24 cellular contexts compared by ENCODE assay signal in the genomic region with DNA sequence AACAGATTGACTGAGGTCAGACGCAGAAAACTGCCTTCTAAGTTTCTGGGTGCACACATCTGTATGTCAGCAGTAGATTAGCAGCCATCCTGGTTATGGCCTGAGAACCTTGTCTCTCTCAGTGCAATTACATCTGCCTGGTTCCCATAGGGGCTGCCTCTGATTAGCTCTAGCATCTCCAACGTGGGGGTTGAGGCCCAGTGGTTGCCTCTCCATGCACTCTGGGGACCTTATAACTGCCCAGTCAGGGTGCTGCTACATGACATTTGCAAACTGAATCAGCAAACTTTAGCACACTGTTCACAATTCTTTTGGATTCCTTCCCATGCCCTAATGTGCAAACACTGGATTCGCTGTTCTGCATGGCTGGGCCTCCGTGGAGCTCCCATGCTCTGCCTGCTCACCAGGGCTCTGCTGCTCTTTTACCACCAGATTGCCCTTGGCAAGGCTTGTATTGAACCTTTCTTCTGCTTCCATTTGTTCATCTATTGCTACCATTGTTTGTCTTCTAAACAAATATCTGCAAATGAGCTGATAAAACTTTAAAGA. TPM values are rescaled to one million over a fixed set of nuclear protein-coding genes. Genes with fewer than 3 reads are reported as not detected.
DNase-seq lines count a peak whose midpoint lies in the region; ATAC-seq lines count a peak whose summit lies in the region.
"Had no signal": no experiment of that assay in that cellular context is flagged by ENCODE, and none has a peak within 500 bp of the region (broad histone marks: within the 10 kb centered on the region; RNA-seq: fewer than 3 reads in every experiment).

No MANE protein-coding gene starts in this region.

- H3K27ac ChIP-seq in SK-N-MC (peak overlapping the region; percentile 49), layer of hippocampus (ENCODE audit: low read depth, low read length) (peak overlapping the region; percentile 60)
- no peak overlapping the region for H3K27ac ChIP-seq in effector memory CD4-positive, alpha-beta T cell (ENCODE audit: insufficient read depth, low read length, poor library complexity, severe bottlenecking)
- H3K27ac ChIP-seq: colonic mucosa, HL-60, left lung, sigmoid colon, transverse colon had no signal

- H3K4me1 ChIP-seq in effector memory CD4-positive, alpha-beta T cell (ENCODE audit: control insufficient read depth, insufficient read depth, low read length, poor library complexity, severe bottlenecking): no peaks in the 10 kb centered on the region
- H3K4me1 ChIP-seq: colonic mucosa, HAP-1, left lung, sigmoid colon, transverse colon had no signal

- DNase-seq in SK-N-MC (ENCODE audit: low read depth, low spot score) (no peak), epidermal melanocyte (ENCODE audit: insufficient read length, low spot score) (peak; percentile 28), renal cortical epithelial cell (ENCODE audit: low read depth) (peak; percentile 76), AML-193 (lab: John Stamatoyannopoulos, UW) (no peak), NCI-H345 treated with DMSO at 0.1 percent for 48 hours (lab: John Stamatoyannopoulos, UW; ENCODE audit: unreplicated experiment) (no peak)
- DNase-seq in effector memory CD4-positive, alpha-beta T cell: no peak
- DNase-seq: activated CD4-positive, alpha-beta memory T cell treated with anti-CD3 and anti-CD28 coated beads, Interleukin-2, amount 10 ng/mL, durations not matched to agents 7 days and 5 days; activated CD4-positive, CD25-positive, alpha-beta regulatory T cell; activated effector memory CD4-positive, alpha-beta T cell treated with Interleukin-2 at 50 U/mL for 16 hours; activated naive CD8-positive, alpha-beta T cell treated with anti-CD3 and anti-CD28 coated beads, Interleukin-2, amount 10 ng/mL, durations not matched to agents 7 days and 5 days; colonic mucosa; endodermal cell; left lung; natural killer cell; NCI-H1092; NCI-H187 treated with DMSO at 0.1 percent for 48 hours; sigmoid colon; stimulated activated CD4-positive, alpha-beta T cell treated with anti-CD3 and anti-CD28 coated beads, Interleukin-15, amount 100 ng/mL, for 24 hours; stimulated activated naive CD8-positive, alpha-beta T cell treated with anti-CD3 and anti-CD28 coated beads, Interleukin-15, Interleukin-2, amounts not matched to agents 100 U/mL and 50 U/mL, for 24 hours; transverse colon had no signal

- H3K4me3 ChIP-seq in SK-N-MC: no peak overlapping the region
- no peak overlapping the region for H3K4me3 ChIP-seq in effector memory CD4-positive, alpha-beta T cell (ENCODE audit: insufficient read depth, low read depth, low read length, poor library complexity, severe bottlenecking)
- H3K4me3 ChIP-seq: colonic mucosa, HAP-1, left lung, sigmoid colon, transverse colon had no signal

- H3K9ac ChIP-seq in SK-N-MC (ENCODE audit: insufficient read length): no peak overlapping the region

- H3K36me3 ChIP-seq in SK-N-MC (ENCODE audit: insufficient read depth, low read length): peaks cover 40% of the 10 kb centered on the region
- H3K36me3 ChIP-seq in effector memory CD4-positive, alpha-beta T cell (ENCODE audit: control insufficient read depth, insufficient read depth, low read length): no peaks in the 10 kb centered on the region
- H3K36me3 ChIP-seq: colonic mucosa, HAP-1, sigmoid colon, transverse colon had no signal

- no peaks in the 10 kb centered on the region for H3K9me3 ChIP-seq in SK-N-MC (ENCODE audit: low read depth, low read length)
- no peaks in the 10 kb centered on the region for H3K9me3 ChIP-seq in effector memory CD4-positive, alpha-beta T cell (ENCODE audit: control insufficient read depth, low read length)
- H3K9me3 ChIP-seq: colonic mucosa, HAP-1, left lung, sigmoid colon, transverse colon had no signal

- no peaks in the 10 kb centered on the region for H3K27me3 ChIP-seq in layer of hippocampus (ENCODE audit: control insufficient read depth, insufficient read depth, low read length)
- H3K27me3 ChIP-seq in effector memory CD4-positive, alpha-beta T cell (replicated peaks; ENCODE audit: control insufficient read depth, insufficient read depth, low read length, poor library complexity, severe bottlenecking): no peaks in the 10 kb centered on the region
- H3K27me3 ChIP-seq: colonic mucosa, left lung, sigmoid colon, transverse colon had no signal

- no peak for ATAC-seq in GM21717 (IDR thresholded peaks at IDR 0.05; ENCODE audit: unreplicated experiment)
- ATAC-seq: left lung; natural killer cell; stimulated activated naive CD8-positive, alpha-beta T cell treated with anti-CD3 and anti-CD28 coated beads, Interleukin-15, Interleukin-2, amounts not matched to agents 100 U/mL and 50 U/mL, for 24 hours had no signal

RNA-seq across cellular contexts. Expression of a gene that starts 36.2 kb away (rescaled TPM):
- 11.6 and 16.7 TPM in 2 replicates for total RNA-seq in renal cortical epithelial cell

Comparison
In these comparisons a context has a peak if more than half of its experiments do, and no peak if none do; other contexts are left out.
1. DNase-seq: peak in epidermal melanocyte (single experiment) and renal cortical epithelial cell (single experiment); none in SK-N-MC (single experiment), AML-193 (0 of 2), effector memory CD4-positive, alpha-beta T cell (0 of 3) and NCI-H345 treated with DMSO at 0.1 percent for 48 hours (single experiment).